ENCODE assay signal across 1 cellular context in the genomic region with DNA sequence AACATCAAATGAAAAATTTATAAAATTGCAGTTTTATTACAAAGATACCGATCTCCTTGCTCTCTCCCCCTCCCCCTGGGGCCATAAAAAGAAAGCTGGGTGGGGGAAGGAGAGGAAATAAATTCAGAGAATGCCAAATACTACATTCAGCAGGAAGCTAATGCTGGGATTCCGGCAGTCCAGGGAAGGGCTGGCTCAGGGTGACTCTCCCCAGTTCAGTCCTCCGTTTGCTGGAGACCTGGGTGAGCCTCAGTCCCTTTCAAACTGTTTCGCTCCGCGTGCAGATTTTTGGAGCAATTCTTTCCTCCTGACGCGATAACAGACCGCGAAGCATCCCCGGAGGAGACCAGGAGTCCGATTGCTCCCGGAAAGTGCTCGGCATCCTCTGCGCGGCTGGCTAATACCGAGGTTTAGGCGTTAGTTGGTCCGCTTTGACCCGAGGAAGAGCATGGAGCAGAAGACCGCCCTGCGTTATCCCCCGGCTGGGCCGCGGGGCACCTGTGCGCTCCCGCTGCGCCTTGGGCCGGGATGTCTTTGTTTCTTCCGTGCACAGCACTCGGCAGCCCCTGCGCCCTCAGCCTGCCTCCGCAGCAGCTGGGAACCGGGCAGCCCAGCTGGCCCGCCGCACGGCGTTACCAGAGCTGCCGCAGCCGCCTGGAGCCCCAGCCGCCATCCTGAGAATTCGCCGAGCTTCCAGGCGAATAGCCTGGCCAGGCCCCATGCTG.
TF ChIP-seq lines count a peak whose summit lies in the region.

No MANE protein-coding gene starts in this region.

TF ChIP-seq in HEK293T, 16 proteins besides CTCF, POLR2A, EP300 and RAD21 (continued from another document):
- TF ChIP-seq FOXM1 (IDR thresholded peaks at IDR 0.05; ENCODE audit: borderline replicate concordance), result no peak
- no peak for TF ChIP-seq FOXA1 (IDR thresholded peaks at IDR 0.05)
